Comparison of ENCODE assay signal across 1 cellular context in the genomic region with DNA sequence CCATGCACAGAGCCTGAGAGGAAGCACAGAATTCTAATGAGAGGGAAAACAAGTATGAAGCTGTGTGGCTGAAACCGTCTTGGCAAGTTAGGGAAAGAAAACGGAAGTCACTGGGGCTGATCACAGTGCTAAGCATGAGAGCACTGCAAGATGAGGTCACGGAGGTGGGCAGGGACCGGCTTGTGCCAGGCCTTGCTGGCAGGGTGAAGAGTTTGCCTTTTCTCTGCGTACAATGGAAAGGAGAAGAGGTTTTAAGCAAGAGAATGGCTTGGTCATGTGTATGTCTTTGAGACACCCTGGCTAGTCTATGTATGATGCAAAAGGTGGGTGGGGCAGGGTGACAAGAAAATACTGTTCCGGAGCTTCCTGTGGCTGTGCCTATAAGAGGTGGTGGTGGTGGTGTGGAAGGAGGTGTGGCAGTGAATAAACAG.
TF ChIP-seq lines count a peak whose summit lies in the region.

No MANE protein-coding gene starts in this region.

TF ChIP-seq in HepG2, 621 proteins besides CTCF, POLR2A, EP300 and RAD21 (continued from another document):
- no peak for TF ChIP-seq GPN1 (CRISPR knock-in tag; IDR thresholded peaks at IDR 0.05; ENCODE audit: borderline replicate concordance)
- no peak for TF ChIP-seq XBP1 (CRISPR knock-in tag; IDR thresholded peaks at IDR 0.05)
- no peak for TF ChIP-seq ZFYVE20 (CRISPR knock-in tag; IDR thresholded peaks at IDR 0.05; ENCODE audit: borderline replicate concordance, low read depth)
